Comparison of ENCODE assay signal across 31 cellular contexts in the genomic region with DNA sequence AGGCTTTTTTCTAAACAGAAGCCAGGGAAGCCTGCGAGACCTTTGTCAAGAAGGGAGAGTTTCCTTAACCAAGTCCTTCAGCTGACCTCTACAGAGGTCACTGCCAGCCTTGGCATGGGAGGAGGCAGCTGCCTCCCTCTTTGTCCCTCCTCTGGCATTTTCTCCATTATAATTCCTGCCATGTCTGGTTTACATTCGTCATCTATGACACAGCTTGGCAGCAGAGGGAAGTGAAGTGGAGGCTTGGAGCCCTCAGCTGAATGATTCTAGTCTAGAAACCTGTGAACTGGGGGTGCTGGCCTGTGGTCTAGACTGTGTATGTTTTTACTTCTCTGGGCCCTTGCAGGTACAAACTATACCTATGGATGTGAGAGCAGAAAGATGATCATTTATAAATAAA. TPM values are rescaled to one million over a fixed set of nuclear protein-coding genes. Genes with fewer than 3 reads are reported as not detected.
A peak's percentile ranks its signal among the peaks of the same experiment; 100 is the strongest.
DNase-seq lines count a peak whose midpoint lies in the region; ATAC-seq and TF ChIP-seq lines count a peak whose summit lies in the region.
"Had no signal": no experiment of that assay in that cellular context is flagged by ENCODE, and none has a peak within 500 bp of the region (broad histone marks: within the 10 kb centered on the region; RNA-seq: fewer than 3 reads in every experiment).

No MANE protein-coding gene starts in this region.

- no peak overlapping the region for H2AFZ ChIP-seq in neural progenitor cell (replicated peaks)

- H3K36me3 ChIP-seq in neural progenitor cell: no peaks in the 10 kb centered on the region
- H3K36me3 ChIP-seq: BLaER1, cardiac muscle cell, heart right ventricle, lower lobe of right lung, pancreas had no signal

- DNase-seq in HT1080 (ENCODE audit: low read depth): peak; percentile 24
- peak; percentile 13 for DNase-seq in RPMI7951 (ENCODE audit: low read depth)
- peak; percentile 39 for DNase-seq in fibroblast of the aortic adventitia (ENCODE audit: low read depth)
- no peak for DNase-seq in neural progenitor cell (ENCODE audit: low spot score)
- DNase-seq in NCI-H1417 treated with DMSO at 0.1 percent for 48 hours (lab: John Stamatoyannopoulos, UW): no peak
- DNase-seq: activated gamma-delta T cell; activated naive CD8-positive, alpha-beta T cell treated with anti-CD3 and anti-CD28 coated beads for 36 hours; activated T-cell treated with anti-CD3 and anti-CD28 coated beads, Interleukin-2, amount 50 U/mL, for 24 hours; aorta; effector CD4-positive, alpha-beta T cell; erythroblast; foreskin melanocyte; heart right ventricle; KG1; kidney; lower lobe of right lung; NCI-H1436; NCI-H2107; NCI-H446; NCI-H774; pancreas; small intestine; stimulated activated naive CD4-positive, alpha-beta T cell treated with Interleukin-2 at 50 U/mL for 16 hours; T-helper 1 cell had no signal

- H3K4me3 ChIP-seq in fibroblast of the aortic adventitia (ENCODE audit: low read depth, low read length) (no peak overlapping the region), neural progenitor cell (no peak overlapping the region)
- H3K4me3 ChIP-seq: BLaER1, cardiac muscle cell, heart right ventricle, lower lobe of right lung, pancreas had no signal

- H3K27me3 ChIP-seq in neural progenitor cell: no peaks in the 10 kb centered on the region
- H3K27me3 ChIP-seq: BLaER1, cardiac muscle cell, pancreas had no signal

- peaks cover 41% of the 10 kb centered on the region for H3K36me3 Mint-ChIP-seq in neural progenitor cell
- H3K36me3 Mint-ChIP-seq: activated naive CD8-positive, alpha-beta T cell treated with anti-CD3 and anti-CD28 coated beads for 36 hours had no signal

- no peak overlapping the region for H3K9ac ChIP-seq in neural progenitor cell
- H3K9ac ChIP-seq: BLaER1 had no signal

- H3K27me3 Mint-ChIP-seq in neural progenitor cell (ENCODE audit: insufficient read depth, low read depth): peaks cover 10% of the 10 kb centered on the region

- TF ChIP-seq CTCF in fibroblast of the aortic adventitia (IDR thresholded peaks at IDR 0.05; ENCODE audit: insufficient read depth, low read length) (no peak), neural progenitor cell (IDR thresholded peaks at IDR 0.05) (no peak)

- peaks cover 6% of the 10 kb centered on the region for H3K4me1 ChIP-seq in neural progenitor cell
- H3K4me1 ChIP-seq: BLaER1, heart right ventricle, lower lobe of right lung, pancreas had no signal

- no peaks in the 10 kb centered on the region for H3F3A ChIP-seq in neural progenitor cell (ENCODE audit: low read depth)

- H3K4me2 ChIP-seq in neural progenitor cell: no peak overlapping the region
- H3K4me2 ChIP-seq: BLaER1 had no signal

- H3K9me3 ChIP-seq in neural progenitor cell (ENCODE audit: low read depth): no peaks in the 10 kb centered on the region
- H3K9me3 ChIP-seq: BLaER1, heart right ventricle, lower lobe of right lung, pancreas had no signal

- peak overlapping the region; percentile 42 for H3K27ac Mint-ChIP-seq in neural progenitor cell
- H3K27ac Mint-ChIP-seq: activated naive CD8-positive, alpha-beta T cell treated with anti-CD3 and anti-CD28 coated beads for 36 hours; activated T-cell treated with anti-CD3 and anti-CD28 coated beads, Interleukin-2, amount 50 U/mL, for 24 hours had no signal

- H3K9me3 Mint-ChIP-seq in neural progenitor cell: peaks cover 2% of the 10 kb centered on the region
- H3K9me3 Mint-ChIP-seq: activated naive CD8-positive, alpha-beta T cell treated with anti-CD3 and anti-CD28 coated beads for 36 hours; activated T-cell treated with anti-CD3 and anti-CD28 coated beads, Interleukin-2, amount 50 U/mL, for 24 hours had no signal

- peaks cover 51% of the 10 kb centered on the region for H3K4me1 Mint-ChIP-seq in neural progenitor cell
- H3K4me1 Mint-ChIP-seq: activated naive CD8-positive, alpha-beta T cell treated with anti-CD3 and anti-CD28 coated beads for 36 hours had no signal

- H3K79me2 ChIP-seq in neural progenitor cell (ENCODE audit: low read depth): no peaks in the 10 kb centered on the region

- H3K27ac ChIP-seq in neural progenitor cell: no peak overlapping the region
- H3K27ac ChIP-seq: BLaER1, cardiac muscle cell, heart right ventricle, lower lobe of right lung, pancreas, RWPE1 had no signal

- no peak for ATAC-seq in HG03175 (IDR thresholded peaks at IDR 0.05; ENCODE audit: unreplicated experiment)
- ATAC-seq in HG02623 (IDR thresholded peaks at IDR 0.05; ENCODE audit: unreplicated experiment): no peak
- ATAC-seq in GM21423 (IDR thresholded peaks at IDR 0.05; ENCODE audit: unreplicated experiment): no peak
- ATAC-seq: heart right ventricle, lower lobe of right lung, pancreas had no signal

- H4K20me1 ChIP-seq in neural progenitor cell (ENCODE audit: low read depth): no peaks in the 10 kb centered on the region
- H4K20me1 ChIP-seq: BLaER1 had no signal

- H3K4me3 Mint-ChIP-seq in neural progenitor cell: no peak overlapping the region
- H3K4me3 Mint-ChIP-seq: activated naive CD8-positive, alpha-beta T cell treated with anti-CD3 and anti-CD28 coated beads for 36 hours; activated T-cell treated with anti-CD3 and anti-CD28 coated beads, Interleukin-2, amount 50 U/mL, for 24 hours had no signal

RNA-seq across cellular contexts. Expression of a gene that starts 22.6 kb away (rescaled TPM):
- total RNA-seq in HT1080 (2014; rRNA removed; shearing (Covaris generic)): 0.43 and 0.53 TPM in 2 replicates
- 8.4 and 11.0 TPM in 2 replicates for polyA plus RNA-seq in HT1080 (2015; cell fraction: cytosol; rRNA removed)
- 30.3 and 36.8 TPM in 2 replicates for polyA plus RNA-seq in HT1080 (2015; cell fraction: nucleus; rRNA removed)
- 0.60 and 2.2 TPM in 2 replicates for total RNA-seq in RPMI7951 (2014; rRNA removed; shearing (Covaris generic))
- total RNA-seq in fibroblast of the aortic adventitia (ENCODE audit: low replicate concordance) (2.7 and 3.2 TPM in 2 replicates), neural progenitor cell (ENCODE audit: low replicate concordance) (3.7 and 13.2 TPM in 2 replicates)
- total RNA-seq: SK-MEL-5 had no signal

Comparison
In these comparisons a context has a peak if more than half of its experiments do, and no peak if none do; other contexts are left out.
1. DNase-seq: peak in HT1080 (single experiment), RPMI7951 (single experiment) and fibroblast of the aortic adventitia (single experiment); none in neural progenitor cell (single experiment) and NCI-H1417 treated with DMSO at 0.1 percent for 48 hours (single experiment).